ENCODE assay signal across 1 cellular context in genomic region chr11:46130286-46130937, GRCh38.
TF ChIP-seq lines count a peak whose summit lies in the region.

No MANE protein-coding gene starts in this region.

TF ChIP-seq in K562, 482 proteins besides CTCF, POLR2A, EP300 and RAD21 (continued from another document):
- no peak for TF ChIP-seq ZBTB11 (CRISPR knock-in tag; IDR thresholded peaks at IDR 0.05)
